Comparison of ENCODE assay signal across 13 cellular contexts in genomic region chr1:14699596-14699995, GRCh38.
"Had no signal": no experiment of that assay in that cellular context is flagged by ENCODE, and none has a peak within 500 bp of the region (broad histone marks: within the 10 kb centered on the region; RNA-seq: fewer than 3 reads in every experiment).

No MANE protein-coding gene starts in this region.

- H3K4me3 ChIP-seq: cardiac muscle cell, esophagus squamous epithelium, ovary, tibial nerve, vagina had no signal

- H3K9me3 ChIP-seq: esophagus squamous epithelium, ovary, vagina had no signal

- FAIRE-seq: astrocyte, islet of Langerhans, small intestine had no signal

- H3K27me3 ChIP-seq: cardiac muscle cell, ovary, tibial nerve, vagina had no signal

- ATAC-seq: activated naive CD8-positive, alpha-beta T cell treated with anti-CD3 and anti-CD28 coated beads, Interleukin-2, amount 50 U/mL, for 24 hours had no signal

- DNase-seq: activated CD4-positive, alpha-beta T cell treated with anti-CD3 and anti-CD28 coated beads for 4 hours; activated naive CD4-positive, alpha-beta T cell treated with Interleukin-2 at 50 U/mL for 16 hours; activated naive CD8-positive, alpha-beta T cell treated with anti-CD3 and anti-CD28 coated beads, Interleukin-2, amount 50 U/mL, for 24 hours; esophagus squamous epithelium; head of caudate nucleus; mesendoderm; ovary; small intestine had no signal

- H3K27ac ChIP-seq: cardiac muscle cell, esophagus squamous epithelium, ovary, tibial nerve had no signal

- H3K36me3 ChIP-seq: cardiac muscle cell, esophagus squamous epithelium, ovary, tibial nerve, vagina had no signal
